In the genomic region with DNA sequence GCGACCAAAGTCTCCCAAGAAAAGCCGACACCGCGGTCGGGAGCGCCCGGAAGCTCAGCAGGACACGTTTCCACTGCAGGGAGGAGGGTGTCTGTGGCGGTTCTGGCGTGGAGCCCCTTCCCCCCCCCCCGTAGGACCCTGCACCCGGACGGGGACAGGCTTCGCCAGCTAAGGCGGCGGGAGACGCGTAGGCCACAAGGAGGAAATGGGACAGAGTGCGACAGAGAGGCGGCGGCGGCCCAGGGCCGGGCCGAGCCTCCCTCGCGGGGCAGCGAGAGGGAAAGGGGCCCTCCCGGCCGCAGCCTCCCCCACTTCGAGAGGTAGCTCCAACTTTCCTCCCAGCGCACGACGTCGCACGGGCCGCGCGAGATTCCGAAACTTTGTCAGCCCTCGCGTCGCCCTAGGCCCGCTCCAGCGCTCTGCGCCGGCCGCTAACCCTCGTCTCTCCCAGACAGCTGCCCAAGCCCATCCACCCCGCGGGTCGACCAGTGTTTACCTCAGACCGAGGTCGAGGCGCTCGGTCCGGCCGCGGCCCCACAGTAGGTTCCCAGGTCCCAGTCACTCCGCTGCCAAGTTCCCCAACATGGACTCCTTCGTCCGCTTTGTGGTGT, we compare ENCODE assay signal across 8 cellular contexts. TPM values are rescaled to one million over a fixed set of nuclear protein-coding genes. Genes with fewer than 3 reads are reported as not detected.
DNase-seq lines count a peak whose midpoint lies in the region; ATAC-seq and TF ChIP-seq lines count a peak whose summit lies in the region.

No MANE protein-coding gene starts in this region.

- WGBS in testis, 2 donors: 0% methylated on average over 15 to 37 of the region's 61 CpGs

- peaks cover 20% of the 10 kb centered on the region for H3F3A ChIP-seq in neural progenitor cell (ENCODE audit: low read depth)

- H3K4me2 ChIP-seq in neural progenitor cell: peak overlapping the region; percentile 96

- H3K27me3 Mint-ChIP-seq in activated T-cell treated with anti-CD3 and anti-CD28 coated beads, Interleukin-2, amount 50 U/mL, for 24 hours: no peaks in the 10 kb centered on the region
- H3K27me3 Mint-ChIP-seq in neural progenitor cell (ENCODE audit: insufficient read depth, low read depth): peaks cover 2% of the 10 kb centered on the region

- POLR2A ChIA-PET in AG04449 (lab: Yijun Ruan, JAX): interaction anchor here (0.9 to 3.0 kb wide), 3 partner anchors 25 to 262 kb away, joined by 4 to 12 read pairs (median 7); no protein-coding TSS in a partner anchor

- peaks cover 42% of the 10 kb centered on the region for H4K20me1 ChIP-seq in neural progenitor cell (ENCODE audit: low read depth)

- H3K36me3 ChIP-seq in neural progenitor cell: no peaks in the 10 kb centered on the region
- no peaks in the 10 kb centered on the region for H3K36me3 ChIP-seq in testis (ENCODE audit: low read depth, missing control alignments)

- intact Hi-C loops in testis (cut with DNase I; ENCODE audit: low total_unique reads): no loop called here

- no peaks in the 10 kb centered on the region for H3K9me3 ChIP-seq in neural progenitor cell (ENCODE audit: low read depth)
- H3K9me3 ChIP-seq in testis: no peaks in the 10 kb centered on the region

- no peak for TF ChIP-seq POLR2A in testis (IDR thresholded peaks at IDR 0.05)

- ATAC-seq in GM18861 (IDR thresholded peaks at IDR 0.05; ENCODE audit: unreplicated experiment) (peak; percentile 22), HG03095 (IDR thresholded peaks at IDR 0.05; ENCODE audit: unreplicated experiment) (peak; percentile 26)

- H3K79me2 ChIP-seq in neural progenitor cell (ENCODE audit: low read depth): peaks cover 53% of the 10 kb centered on the region

- DNase-seq in AG04449 (ENCODE audit: low read depth, low spot score) (no peak), NCI-H748 treated with DMSO at 0.1 percent for 48 hours (lab: John Stamatoyannopoulos, UW) (peak; percentile 32), fibroblast of mammary gland (ENCODE audit: low read depth) (no peak), neural progenitor cell (ENCODE audit: low spot score) (peak; percentile 72), testis (peak; percentile 75)
- peak; percentile 79 for DNase-seq in activated T-cell treated with anti-CD3 and anti-CD28 coated beads, Interleukin-2, amount 50 U/mL, for 24 hours

- H3K9ac ChIP-seq in neural progenitor cell: peak overlapping the region; percentile 86

- peak overlapping the region; percentile 90 for H3K4me3 ChIP-seq in AG04449 (ENCODE audit: low read depth, low read length)
- H3K4me3 ChIP-seq in fibroblast of mammary gland (ENCODE audit: control insufficient read depth, low read depth, low read length): peak overlapping the region; percentile 88
- peak overlapping the region; percentile 88 for H3K4me3 ChIP-seq in neural progenitor cell
- peak overlapping the region; percentile 92 to 100 for H3K4me3 ChIP-seq in testis

- H3K9me3 Mint-ChIP-seq in activated T-cell treated with anti-CD3 and anti-CD28 coated beads, Interleukin-2, amount 50 U/mL, for 24 hours: no peaks in the 10 kb centered on the region
- peaks cover 5% of the 10 kb centered on the region for H3K9me3 Mint-ChIP-seq in neural progenitor cell

- no peak for TF ChIP-seq CTCF in AG04449 (IDR thresholded peaks at IDR 0.05; ENCODE audit: insufficient read depth, low read length, missing control alignments)
- no peak for TF ChIP-seq CTCF in fibroblast of mammary gland (conservative IDR thresholded peaks at IDR 0.05; ENCODE audit: control insufficient read depth, insufficient read depth, low read depth, low read length)
- no peak for TF ChIP-seq CTCF in neural progenitor cell (IDR thresholded peaks at IDR 0.05)
- TF ChIP-seq CTCF in testis (IDR thresholded peaks at IDR 0.05): peak in 1 of 3 experiments; percentile 2

- peak overlapping the region; percentile 99 for H3K27ac Mint-ChIP-seq in activated T-cell treated with anti-CD3 and anti-CD28 coated beads, Interleukin-2, amount 50 U/mL, for 24 hours
- peak overlapping the region; percentile 93 for H3K27ac Mint-ChIP-seq in neural progenitor cell

- H3K27ac ChIP-seq in neural progenitor cell (peak overlapping the region; percentile 94), testis (peak overlapping the region; percentile 99 to 100)

- peaks cover 51% of the 10 kb centered on the region for H3K4me1 Mint-ChIP-seq in activated T-cell treated with anti-CD3 and anti-CD28 coated beads, Interleukin-2, amount 50 U/mL, for 24 hours (ENCODE audit: low read depth)
- peaks cover 37% of the 10 kb centered on the region for H3K4me1 Mint-ChIP-seq in neural progenitor cell

- CTCF ChIA-PET in AG04449 (lab: Yijun Ruan, JAX): interaction anchor here (0.6 to 1.7 kb wide), 10 partner anchors 12 to 230 kb away, joined by 3 to 7 read pairs (median 3); no protein-coding TSS in a partner anchor

- H2AFZ ChIP-seq in neural progenitor cell (replicated peaks): peak overlapping the region; percentile 81

- H3K4me1 ChIP-seq in neural progenitor cell (peaks cover 16% of the 10 kb centered on the region), testis (peaks cover 31% of the 10 kb centered on the region)

- H3K4me3 Mint-ChIP-seq in activated T-cell treated with anti-CD3 and anti-CD28 coated beads, Interleukin-2, amount 50 U/mL, for 24 hours: peak overlapping the region; percentile 95
- H3K4me3 Mint-ChIP-seq in neural progenitor cell: peak overlapping the region; percentile 96

- peaks cover 67% of the 10 kb centered on the region for H3K36me3 Mint-ChIP-seq in activated T-cell treated with anti-CD3 and anti-CD28 coated beads, Interleukin-2, amount 50 U/mL, for 24 hours (ENCODE audit: low read depth)
- peaks cover 18% of the 10 kb centered on the region for H3K36me3 Mint-ChIP-seq in neural progenitor cell

- H3K27me3 ChIP-seq in neural progenitor cell (peaks cover 9% of the 10 kb centered on the region), testis (no peaks in the 10 kb centered on the region)

RNA-seq across cellular contexts. Expression of a gene that starts 0.4 kb away (rescaled TPM):
- total RNA-seq in neural progenitor cell (ENCODE audit: low replicate concordance) (108 and 152 TPM in 2 replicates), testis (100 to 1,000 TPM; 168 TPM)
- polyA plus RNA-seq in testis (ENCODE audit: insufficient read depth, low read depth, low replicate concordance): 49.1 TPM

Comparison
In these comparisons a context has a peak if more than half of its experiments do, and no peak if none do; other contexts are left out.
1. DNase-seq: peak in NCI-H748 treated with DMSO at 0.1 percent for 48 hours (single experiment), activated T-cell treated with anti-CD3 and anti-CD28 coated beads, Interleukin-2, amount 50 U/mL, for 24 hours (single experiment), neural progenitor cell (single experiment) and testis (single experiment); none in AG04449 (single experiment) and fibroblast of mammary gland (single experiment).
2. Peak in every context shown above with its lines, with median percentiles within 50 percentile points of each other: H3K4me3 ChIP-seq.